ENCODE assay signal across 8 cellular contexts in genomic region chr6:11732036-11732545, GRCh38. TPM values are rescaled to one million over a fixed set of nuclear protein-coding genes. Genes with fewer than 3 reads are reported as not detected.
DNase-seq lines count a peak whose midpoint lies in the region; ATAC-seq and TF ChIP-seq lines count a peak whose summit lies in the region.

No MANE protein-coding gene starts in this region.

- H3K36me3 ChIP-seq in left ventricle myocardium inferior, result no peaks in the 10 kb centered on the region

- no peak overlapping the region for H3K4me3 ChIP-seq in left ventricle myocardium inferior

- intact Hi-C loops in left ventricle myocardium inferior (cut with micrococcal nuclease), result no loop called here

- H3K4me1 ChIP-seq in left ventricle myocardium inferior, result no peaks in the 10 kb centered on the region
- H3K4me1 ChIP-seq in foreskin keratinocyte, result no peaks in the 10 kb centered on the region

- ATAC-seq in HG03439 (IDR thresholded peaks at IDR 0.05; ENCODE audit: unreplicated experiment) (peak; percentile 69), foreskin keratinocyte (no peak)

- DNase-seq in Ammon's horn (ENCODE audit: low spot score), result peak; percentile 78
- DNase-seq in GM19240 (ENCODE audit: insufficient read length, low spot score), result peak; percentile 57
- peak; percentile 20 to 49 (median 38) for DNase-seq in activated CD8-positive, alpha-beta memory T cell treated with anti-CD3 and anti-CD28 coated beads for 48 hours (ENCODE audit: low read depth in 2 of 3, low spot score in 2 of 3)
- DNase-seq in left ventricle myocardium inferior, result peak; percentile 51
- peak in 2 of 3 donors; percentile 57 to 77 for DNase-seq in stimulated activated CD4-positive, alpha-beta T cell treated with anti-CD3 and anti-CD28 coated beads, TNF-alpha, amount 100 ng/mL, for 48 hours (ENCODE audit: low read depth in 3 of 3)
- DNase-seq in COLO829 (ENCODE audit: low spot score), result no peak
- DNase-seq in foreskin keratinocyte, result no peak

- H3K9me3 ChIP-seq in left ventricle myocardium inferior (replicated peaks), result no peaks in the 10 kb centered on the region

- H3K27me3 ChIP-seq in left ventricle myocardium inferior (ENCODE audit: low read depth), result peaks cover 32% of the 10 kb centered on the region
- no peaks in the 10 kb centered on the region for H3K27me3 ChIP-seq in foreskin keratinocyte

- TF ChIP-seq CTCF in left ventricle myocardium inferior (IDR thresholded peaks at IDR 0.05; ENCODE audit: borderline replicate concordance), result no peak
- TF ChIP-seq CTCF in foreskin keratinocyte (conservative IDR thresholded peaks at IDR 0.05), result no peak

- H3K27ac ChIP-seq in left ventricle myocardium inferior (replicated peaks), result peak overlapping the region; percentile 44
- H3K27ac ChIP-seq in foreskin keratinocyte, result no peak overlapping the region

RNA-seq across cellular contexts. Expression of gene ADTRP, which starts 46.5 kb away (rescaled TPM):
- 0.33 TPM for total RNA-seq in left ventricle myocardium inferior
- total RNA-seq in foreskin keratinocyte, result 3.1 and 5.5 TPM in 2 replicates
- 3.0 and 4.3 TPM in 2 replicates for polyA plus RNA-seq in foreskin keratinocyte

Comparison
In these comparisons a context has a peak if more than half of its experiments do, and no peak if none do; other contexts are left out.
1. DNase-seq: peak in Ammon's horn (single experiment), GM19240 (single experiment), activated CD8-positive, alpha-beta memory T cell treated with anti-CD3 and anti-CD28 coated beads for 48 hours (3 of 3), left ventricle myocardium inferior (single experiment) and stimulated activated CD4-positive, alpha-beta T cell treated with anti-CD3 and anti-CD28 coated beads, TNF-alpha, amount 100 ng/mL, for 48 hours (2 of 3); none in COLO829 (single experiment) and foreskin keratinocyte (0 of 2).